Comparison of ENCODE assay signal across 1 cellular context in genomic region chr7:47916514-47916913, GRCh38. TPM values are rescaled to one million over a fixed set of nuclear protein-coding genes. Genes with fewer than 3 reads are reported as not detected.
"Had no signal": no experiment of that assay in that cellular context is flagged by ENCODE, and none has a peak within 500 bp of the region (broad histone marks: within the 10 kb centered on the region; RNA-seq: fewer than 3 reads in every experiment).

No MANE protein-coding gene starts in this region.

RNA-seq across cellular contexts. Expression of gene PKD1L1, which starts 31.8 kb away (rescaled TPM):
- total RNA-seq: MCF 10A had no signal
